ENCODE assay signal across 1 cellular context in the genomic region with DNA sequence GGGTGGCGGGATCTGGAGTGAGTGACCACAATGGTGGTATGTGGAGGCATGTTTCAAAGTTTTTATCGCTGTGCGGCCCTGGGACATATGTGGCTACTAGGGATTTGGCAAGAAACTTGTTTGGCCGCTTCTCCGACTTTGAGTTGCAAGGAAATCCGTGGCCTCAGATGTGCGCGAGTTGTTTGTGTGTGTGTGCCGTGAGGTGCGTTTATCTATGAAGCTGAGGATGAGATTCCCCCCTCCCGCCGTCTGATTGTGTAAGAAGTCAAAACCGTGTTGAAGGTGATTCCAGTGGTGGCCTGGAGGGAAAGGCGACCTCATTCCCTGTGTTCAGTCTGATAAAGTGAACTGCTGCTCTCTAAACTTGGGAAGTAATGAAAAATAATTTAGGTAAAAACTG.
TF ChIP-seq lines count a peak whose summit lies in the region.

No MANE protein-coding gene starts in this region.

TF ChIP-seq in SK-N-SH treated with all-trans-retinoic acid at 6 μM for 48 hours, 23 proteins besides CTCF, POLR2A, EP300 and RAD21 (continued from another document):
- no peak for TF ChIP-seq TSHZ2 (CRISPR knock-in tag; IDR thresholded peaks at IDR 0.05)
- TF ChIP-seq TOX (CRISPR knock-in tag; IDR thresholded peaks at IDR 0.05; ENCODE audit: borderline replicate concordance), result no peak
- TF ChIP-seq RARB (CRISPR knock-in tag; IDR thresholded peaks at IDR 0.05), result no peak
- no peak for TF ChIP-seq ARNTL (CRISPR knock-in tag; IDR thresholded peaks at IDR 0.05; ENCODE audit: borderline replicate concordance, low read depth)
- no peak for TF ChIP-seq GLIS3 (CRISPR knock-in tag; IDR thresholded peaks at IDR 0.05)
- no peak for TF ChIP-seq CSRNP3 (CRISPR knock-in tag; IDR thresholded peaks at IDR 0.05)
- TF ChIP-seq ZNF565 (CRISPR knock-in tag; conservative IDR thresholded peaks at IDR 0.05; ENCODE audit: low read depth), result no peak
- TF ChIP-seq CREB5 (CRISPR knock-in tag; IDR thresholded peaks at IDR 0.05; ENCODE audit: low read depth), result no peak
